In the genomic region with DNA sequence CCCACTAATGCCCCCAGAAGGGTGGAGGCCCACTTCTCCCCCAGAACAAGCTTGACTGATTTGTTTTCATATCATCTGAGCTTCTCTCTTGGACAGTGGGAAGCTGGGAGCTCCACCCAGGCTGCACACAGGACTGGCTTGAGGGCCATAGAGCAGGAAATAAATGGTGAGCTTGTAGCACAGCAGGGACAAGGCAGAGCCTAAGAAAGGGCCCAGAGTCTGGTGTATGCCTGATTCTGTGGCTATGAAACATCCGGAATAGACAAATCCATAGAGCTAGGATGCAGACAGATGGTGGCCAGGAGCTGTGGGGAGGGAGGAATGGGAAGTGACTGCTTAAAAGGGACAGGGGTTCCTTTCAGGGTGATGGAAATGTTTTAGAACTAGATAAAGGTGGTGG, we compare ENCODE assay signal across 10 cellular contexts.
DNase-seq lines count a peak whose midpoint lies in the region; ATAC-seq and TF ChIP-seq lines count a peak whose summit lies in the region.
"Had no signal": no experiment of that assay in that cellular context is flagged by ENCODE, and none has a peak within 500 bp of the region (broad histone marks: within the 10 kb centered on the region; RNA-seq: fewer than 3 reads in every experiment).

No MANE protein-coding gene starts in this region.

- peak overlapping the region; percentile 0 to 97 (median 72) for H3K27ac ChIP-seq in heart right ventricle
- peak overlapping the region; percentile 8 to 64 for H3K27ac ChIP-seq in lung (ENCODE audit: low read depth in 1 of 2, low read length in 1 of 2)
- H3K27ac ChIP-seq in naive thymus-derived CD4-positive, alpha-beta T cell (ENCODE audit: low read depth, low read length), result no peak overlapping the region
- H3K27ac ChIP-seq: neutrophil had no signal

- POLR2A ChIA-PET in naive thymus-derived CD4-positive, alpha-beta T cell (lab: Charles Lee), result interaction anchor here (1.0 to 1.6 kb wide), 2 partner anchors 15 to 90 kb away, joined by 5 read pairs; no protein-coding TSS in a partner anchor

- no peak overlapping the region for H3K4me3 Mint-ChIP-seq in naive thymus-derived CD4-positive, alpha-beta T cell

- intact Hi-C loops in heart right ventricle (cut with DNase I) (no loop called here), left ventricle myocardium superior (cut with micrococcal nuclease) (no loop called here)
- intact Hi-C loops in naive thymus-derived CD4-positive, alpha-beta T cell (cut with micrococcal nuclease), result loop anchor here in 1 of 2 donors (2.0 kb wide), 1 partner anchor 15 kb away; no protein-coding TSS in a partner anchor

- no peak overlapping the region for H3K9ac ChIP-seq in adipocyte (ENCODE audit: low read length)

- TF ChIP-seq CTCF in heart right ventricle (IDR thresholded peaks at IDR 0.05), result no peak
- no peak for TF ChIP-seq CTCF in lung (IDR thresholded peaks at IDR 0.05; ENCODE audit: control extremely low read depth, extremely low read depth)

- peaks cover 20 to 58% (median 46%) of the 10 kb centered on the region in 7 donors for H3K4me1 Mint-ChIP-seq in naive thymus-derived CD4-positive, alpha-beta T cell

- H3K27me3 Mint-ChIP-seq in naive thymus-derived CD4-positive, alpha-beta T cell, result no peaks in the 10 kb centered on the region

- DNase-seq in heart right ventricle (no peak), left ventricle myocardium superior (no peak), adipocyte (ENCODE audit: low read depth) (peak; percentile 4), lung (ENCODE audit: low spot score) (no peak), GOT3 (lab: John Stamatoyannopoulos, UW) (no peak), SHP77 treated with DMSO at 0.1 percent for 48 hours (lab: John Stamatoyannopoulos, UW) (no peak)
- no peak for DNase-seq in naive thymus-derived CD4-positive, alpha-beta T cell
- DNase-seq: activated CD4-positive, CD25-positive, alpha-beta regulatory T cell treated with anti-CD3 and anti-CD28 coated beads, Interleukin-2, amount 50 U/mL, for 72 hours had no signal

- H3K4me3 ChIP-seq in heart right ventricle, result no peak overlapping the region
- H3K4me3 ChIP-seq in adipocyte (ENCODE audit: low read length), result no peak overlapping the region
- no peak overlapping the region for H3K4me3 ChIP-seq in lung
- no peak overlapping the region for H3K4me3 ChIP-seq in naive thymus-derived CD4-positive, alpha-beta T cell (ENCODE audit: low read length)

- peaks cover 0 to 13% (median 4%) of the 10 kb centered on the region in 5 donors for H3K36me3 Mint-ChIP-seq in naive thymus-derived CD4-positive, alpha-beta T cell

- H3K9me3 Mint-ChIP-seq in naive thymus-derived CD4-positive, alpha-beta T cell, result peaks cover 0 to 1% (median 0%) of the 10 kb centered on the region in 11 donors

- H3K36me3 ChIP-seq in heart right ventricle (no peaks in the 10 kb centered on the region), adipocyte (ENCODE audit: control insufficient read depth, insufficient read depth, low read length, severe bottlenecking) (no peaks in the 10 kb centered on the region), lung (ENCODE audit: control insufficient read depth in 2 of 2, insufficient read depth in 2 of 2, low read length in 2 of 2) (no peaks in the 10 kb centered on the region)
- peaks cover 0 to 3% (median 0%) of the 10 kb centered on the region in 3 experiments for H3K36me3 ChIP-seq in naive thymus-derived CD4-positive, alpha-beta T cell (ENCODE audit: control insufficient read depth in 2 of 3, insufficient read depth in 3 of 3, low read length in 3 of 3)
- H3K36me3 ChIP-seq: neutrophil had no signal

- H3K9me3 ChIP-seq in heart right ventricle, result no peaks in the 10 kb centered on the region
- H3K9me3 ChIP-seq in adipocyte (ENCODE audit: control insufficient read depth, low read length), result no peaks in the 10 kb centered on the region
- H3K9me3 ChIP-seq in lung (ENCODE audit: control insufficient read depth in 2 of 2, insufficient read depth in 1 of 2, low read length in 1 of 2), result no peaks in the 10 kb centered on the region
- H3K9me3 ChIP-seq in naive thymus-derived CD4-positive, alpha-beta T cell (ENCODE audit: control insufficient read depth in 2 of 3, low read length in 3 of 3), result no peaks in the 10 kb centered on the region
- H3K9me3 ChIP-seq: neutrophil had no signal

- no peak for ATAC-seq in heart right ventricle
- ATAC-seq in left ventricle myocardium superior, result no peak
- no peak for ATAC-seq in lung (ENCODE audit: insufficient read depth, low FRiP score)
- no peak for ATAC-seq in HG03354 (IDR thresholded peaks at IDR 0.05; ENCODE audit: poor library complexity, severe bottlenecking, unreplicated experiment)
- ATAC-seq in naive thymus-derived CD4-positive, alpha-beta T cell, result no peak

- H3K27me3 ChIP-seq in heart right ventricle (no peaks in the 10 kb centered on the region), adipocyte (replicated peaks; ENCODE audit: control insufficient read depth, insufficient read depth, low read length) (no peaks in the 10 kb centered on the region), lung (ENCODE audit: control insufficient read depth, insufficient read depth) (no peaks in the 10 kb centered on the region)
- no peaks in the 10 kb centered on the region for H3K27me3 ChIP-seq in naive thymus-derived CD4-positive, alpha-beta T cell (ENCODE audit: control insufficient read depth in 2 of 2, insufficient read depth in 2 of 2, low read length in 2 of 2)
- H3K27me3 ChIP-seq: neutrophil had no signal

- WGBS in heart right ventricle, 2 donors, result 35 to 48% methylated on average over 1 of the region's 1 CpG
- WGBS in lung, 2 donors, result 64 to 81% methylated on average over 1 of the region's 1 CpG

- H3K27ac Mint-ChIP-seq in naive thymus-derived CD4-positive, alpha-beta T cell, result peak overlapping the region in 4 of 9 donors; percentile 5 to 69 (median 28)

- CTCF ChIA-PET in naive thymus-derived CD4-positive, alpha-beta T cell (lab: Charles Lee), result interaction anchor here (0.9 to 1.0 kb wide), 3 partner anchors 17 to 192 kb away, joined by 3 to 4 read pairs (median 3); no protein-coding TSS in a partner anchor

- peaks cover 35 to 86% (median 78%) of the 10 kb centered on the region in 9 donors for H3K4me1 ChIP-seq in heart right ventricle
- H3K4me1 ChIP-seq in adipocyte (ENCODE audit: control insufficient read depth, insufficient read depth, low read length), result peaks cover 51% of the 10 kb centered on the region
- H3K4me1 ChIP-seq in lung (ENCODE audit: control insufficient read depth in 2 of 2, insufficient read depth in 2 of 2, low read length in 2 of 2), result peaks cover 30 to 48% of the 10 kb centered on the region in 2 donors
- peaks cover 0 to 4% of the 10 kb centered on the region in 2 donors for H3K4me1 ChIP-seq in naive thymus-derived CD4-positive, alpha-beta T cell (ENCODE audit: control insufficient read depth in 2 of 2, insufficient read depth in 2 of 2, low read length in 2 of 2)
